In genomic region chr1:196598902-196599301, GRCh38 we compare ENCODE assay signal across 19 cellular contexts. TPM values are rescaled to one million over a fixed set of nuclear protein-coding genes. Genes with fewer than 3 reads are reported as not detected.
"Had no signal": no experiment of that assay in that cellular context is flagged by ENCODE, and none has a peak within 500 bp of the region (broad histone marks: within the 10 kb centered on the region; RNA-seq: fewer than 3 reads in every experiment).

No MANE protein-coding gene starts in this region.

- H3K27me3 ChIP-seq: gastrocnemius medialis, neutrophil, testis, tibial nerve had no signal

- ATAC-seq: esophagus mucosa; gastrocnemius medialis; naive thymus-derived CD4-positive, alpha-beta T cell; psoas muscle; sciatic nerve; stimulated activated naive B cell treated with anti-CD40 and anti-IgM and Interleukin-4, amounts not matched to agents 10 μg/mL and 1 μg/mL and 100 μg/mL, for 72 hours; stimulated activated naive CD8-positive, alpha-beta T cell treated with anti-CD3 and anti-CD28 coated beads, Interleukin-15, amount 100 ng/mL, for 72 hours had no signal

- DNase-seq: cortex of kidney; effector memory CD4-positive, alpha-beta T cell; gastrocnemius medialis; islet precursor cell; mammary epithelial cell; naive thymus-derived CD4-positive, alpha-beta T cell; nephron progenitor cell; psoas muscle; stimulated activated CD4-positive, alpha-beta T cell treated with anti-CD3 and anti-CD28 coated beads, Interleukin-2, amount 100 ng/mL, for 24 hours; stimulated activated CD4-positive, alpha-beta T cell treated with anti-CD3 and anti-CD28 coated beads, Interleukin-4, amount 100 ng/mL, for 4 hours; stimulated activated naive B cell treated with anti-CD40 and anti-IgM and Interleukin-4, amounts not matched to agents 10 μg/mL and 1 μg/mL and 100 μg/mL, for 72 hours; stimulated activated naive CD8-positive, alpha-beta T cell treated with anti-CD3 and anti-CD28 coated beads, Interleukin-15, amount 100 ng/mL, for 72 hours; testis had no signal

- H3K9me3 ChIP-seq: gastrocnemius medialis, neutrophil, psoas muscle, testis had no signal

- H3K4me1 ChIP-seq: gastrocnemius medialis, psoas muscle, testis, tibial nerve had no signal

- FAIRE-seq: endometrium had no signal

- H3K27ac ChIP-seq: gastrocnemius medialis, neutrophil, psoas muscle, skin epidermis, testis, tibial nerve had no signal

- H3K36me3 ChIP-seq: gastrocnemius medialis, neutrophil, tibial nerve had no signal

- H3K4me3 ChIP-seq: gastrocnemius medialis, psoas muscle, skin epidermis, testis, tibial nerve had no signal

RNA-seq across cellular contexts. Expression of gene KCNT2, which starts 9.3 kb away (rescaled TPM):
- total RNA-seq: naive thymus-derived CD4-positive, alpha-beta T cell had no signal
- polyA plus RNA-seq: mammary epithelial cell; naive thymus-derived CD4-positive, alpha-beta T cell had no signal

RNA-seq across cellular contexts. Expression of gene CFH, which starts 52.9 kb away (rescaled TPM):
- polyA plus RNA-seq: naive thymus-derived CD4-positive, alpha-beta T cell had no signal
